Comparison of ENCODE assay signal across 1 cellular context in genomic region chr6:138773177-138774091, GRCh38.
A peak's percentile ranks its signal among the peaks of the same experiment; 100 is the strongest.
TF ChIP-seq lines count a peak whose summit lies in the region.

Gene CCDC28A (plus strand): TSS chr6:138773769. CDS start chr6:138776121, 2,352 bp downstream.

TF ChIP-seq in HepG2, 621 proteins besides CTCF, POLR2A, EP300 and RAD21 (continued from another document and continues in another):
- TF ChIP-seq, protein P1, sequence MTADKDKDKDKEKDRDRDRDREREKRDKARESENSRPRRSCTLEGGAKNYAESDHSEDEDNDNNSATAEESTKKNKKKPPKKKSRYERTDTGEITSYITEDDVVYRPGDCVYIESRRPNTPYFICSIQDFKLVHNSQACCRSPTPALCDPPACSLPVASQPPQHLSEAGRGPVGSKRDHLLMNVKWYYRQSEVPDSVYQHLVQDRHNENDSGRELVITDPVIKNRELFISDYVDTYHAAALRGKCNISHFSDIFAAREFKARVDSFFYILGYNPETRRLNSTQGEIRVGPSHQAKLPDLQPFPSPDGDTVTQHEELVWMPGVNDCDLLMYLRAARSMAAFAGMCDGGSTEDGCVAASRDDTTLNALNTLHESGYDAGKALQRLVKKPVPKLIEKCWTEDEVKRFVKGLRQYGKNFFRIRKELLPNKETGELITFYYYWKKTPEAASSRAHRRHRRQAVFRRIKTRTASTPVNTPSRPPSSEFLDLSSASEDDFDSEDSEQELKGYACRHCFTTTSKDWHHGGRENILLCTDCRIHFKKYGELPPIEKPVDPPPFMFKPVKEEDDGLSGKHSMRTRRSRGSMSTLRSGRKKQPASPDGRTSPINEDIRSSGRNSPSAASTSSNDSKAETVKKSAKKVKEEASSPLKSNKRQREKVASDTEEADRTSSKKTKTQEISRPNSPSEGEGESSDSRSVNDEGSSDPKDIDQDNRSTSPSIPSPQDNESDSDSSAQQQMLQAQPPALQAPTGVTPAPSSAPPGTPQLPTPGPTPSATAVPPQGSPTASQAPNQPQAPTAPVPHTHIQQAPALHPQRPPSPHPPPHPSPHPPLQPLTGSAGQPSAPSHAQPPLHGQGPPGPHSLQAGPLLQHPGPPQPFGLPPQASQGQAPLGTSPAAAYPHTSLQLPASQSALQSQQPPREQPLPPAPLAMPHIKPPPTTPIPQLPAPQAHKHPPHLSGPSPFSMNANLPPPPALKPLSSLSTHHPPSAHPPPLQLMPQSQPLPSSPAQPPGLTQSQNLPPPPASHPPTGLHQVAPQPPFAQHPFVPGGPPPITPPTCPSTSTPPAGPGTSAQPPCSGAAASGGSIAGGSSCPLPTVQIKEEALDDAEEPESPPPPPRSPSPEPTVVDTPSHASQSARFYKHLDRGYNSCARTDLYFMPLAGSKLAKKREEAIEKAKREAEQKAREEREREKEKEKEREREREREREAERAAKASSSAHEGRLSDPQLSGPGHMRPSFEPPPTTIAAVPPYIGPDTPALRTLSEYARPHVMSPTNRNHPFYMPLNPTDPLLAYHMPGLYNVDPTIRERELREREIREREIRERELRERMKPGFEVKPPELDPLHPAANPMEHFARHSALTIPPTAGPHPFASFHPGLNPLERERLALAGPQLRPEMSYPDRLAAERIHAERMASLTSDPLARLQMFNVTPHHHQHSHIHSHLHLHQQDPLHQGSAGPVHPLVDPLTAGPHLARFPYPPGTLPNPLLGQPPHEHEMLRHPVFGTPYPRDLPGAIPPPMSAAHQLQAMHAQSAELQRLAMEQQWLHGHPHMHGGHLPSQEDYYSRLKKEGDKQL (CRISPR knock-in tag; IDR thresholded peaks at IDR 0.05; ENCODE audit: low read depth) = no peak; the same call in 1 of the 2 replicates
- TF ChIP-seq MATR3 (CRISPR knock-in tag; IDR thresholded peaks at IDR 0.05) (no peak), ZNF274 (CRISPR knock-in tag; IDR thresholded peaks at IDR 0.05) (0 out of 2 replicates have a peak, but pooled peaks have one; percentile 56), NBN (conservative IDR thresholded peaks at IDR 0.05) (no peak), ZFP37 (CRISPR knock-in tag; IDR thresholded peaks at IDR 0.05; ENCODE audit: borderline replicate concordance) (peak; percentile 85; the same call in 1 of the 2 replicates), ZNF609 (CRISPR knock-in tag; IDR thresholded peaks at IDR 0.05; ENCODE audit: borderline replicate concordance) (peak; percentile 28; the same call in 1 of the 2 replicates), ZFP36L1 (CRISPR knock-in tag; IDR thresholded peaks at IDR 0.05) (0 out of 2 replicates have a peak, but pooled peaks have one; percentile 63), GMEB1 (CRISPR knock-in tag; IDR thresholded peaks at IDR 0.05; ENCODE audit: borderline replicate concordance) (peak; percentile 79; the same call in 1 of the 2 replicates), ARHGAP35 (CRISPR knock-in tag; IDR thresholded peaks at IDR 0.05; ENCODE audit: borderline replicate concordance) (0 out of 2 replicates have a peak, but pooled peaks have one; percentile 47), ZBTB40 (IDR thresholded peaks at IDR 0.05) (peak; percentile 65), ZBTB40 (CRISPR knock-in tag; IDR thresholded peaks at IDR 0.05) (peak; percentile 76; the same call in 1 of the 2 replicates), SMAD3 (CRISPR knock-in tag; IDR thresholded peaks at IDR 0.05) (0 out of 2 replicates have a peak, but pooled peaks have one; percentile 52), SMYD3 (CRISPR knock-in tag; IDR thresholded peaks at IDR 0.05) (no peak), ZNF101 (CRISPR knock-in tag; IDR thresholded peaks at IDR 0.05; ENCODE audit: borderline replicate concordance, low read depth) (no peak), ZBTB21 (CRISPR knock-in tag; IDR thresholded peaks at IDR 0.05) (peak; percentile 56; the same call in 1 of the 2 replicates), ZNF143 (CRISPR knock-in tag; IDR thresholded peaks at IDR 0.05) (peak; percentile 94), SIX1 (CRISPR knock-in tag; IDR thresholded peaks at IDR 0.05; ENCODE audit: borderline replicate concordance) (peak; percentile 39; the same call in 1 of the 2 replicates), KAT2B (IDR thresholded peaks at IDR 0.05; ENCODE audit: borderline replicate concordance, low read depth, low read length) (no peak), ZNF605 (CRISPR knock-in tag; IDR thresholded peaks at IDR 0.05) (peak; percentile 90), TP53 (CRISPR knock-in tag; conservative IDR thresholded peaks at IDR 0.05) (peak; percentile 38; the same call in 1 of the 2 replicates), PHF20 (CRISPR knock-in tag; IDR thresholded peaks at IDR 0.05) (peak; percentile 83), RFX5 (IDR thresholded peaks at IDR 0.05; ENCODE audit: low read depth, low read length) (peak; percentile 12), ZNF264 (CRISPR knock-in tag; IDR thresholded peaks at IDR 0.05) (peak; percentile 45; the same call in 1 of the 2 replicates)
- TF ChIP-seq, protein P2, sequence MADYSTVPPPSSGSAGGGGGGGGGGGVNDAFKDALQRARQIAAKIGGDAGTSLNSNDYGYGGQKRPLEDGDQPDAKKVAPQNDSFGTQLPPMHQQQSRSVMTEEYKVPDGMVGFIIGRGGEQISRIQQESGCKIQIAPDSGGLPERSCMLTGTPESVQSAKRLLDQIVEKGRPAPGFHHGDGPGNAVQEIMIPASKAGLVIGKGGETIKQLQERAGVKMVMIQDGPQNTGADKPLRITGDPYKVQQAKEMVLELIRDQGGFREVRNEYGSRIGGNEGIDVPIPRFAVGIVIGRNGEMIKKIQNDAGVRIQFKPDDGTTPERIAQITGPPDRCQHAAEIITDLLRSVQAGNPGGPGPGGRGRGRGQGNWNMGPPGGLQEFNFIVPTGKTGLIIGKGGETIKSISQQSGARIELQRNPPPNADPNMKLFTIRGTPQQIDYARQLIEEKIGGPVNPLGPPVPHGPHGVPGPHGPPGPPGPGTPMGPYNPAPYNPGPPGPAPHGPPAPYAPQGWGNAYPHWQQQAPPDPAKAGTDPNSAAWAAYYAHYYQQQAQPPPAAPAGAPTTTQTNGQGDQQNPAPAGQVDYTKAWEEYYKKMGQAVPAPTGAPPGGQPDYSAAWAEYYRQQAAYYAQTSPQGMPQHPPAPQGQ (CRISPR knock-in tag; IDR thresholded peaks at IDR 0.05; ENCODE audit: borderline replicate concordance) = no peak
- TF ChIP-seq, protein P3, sequence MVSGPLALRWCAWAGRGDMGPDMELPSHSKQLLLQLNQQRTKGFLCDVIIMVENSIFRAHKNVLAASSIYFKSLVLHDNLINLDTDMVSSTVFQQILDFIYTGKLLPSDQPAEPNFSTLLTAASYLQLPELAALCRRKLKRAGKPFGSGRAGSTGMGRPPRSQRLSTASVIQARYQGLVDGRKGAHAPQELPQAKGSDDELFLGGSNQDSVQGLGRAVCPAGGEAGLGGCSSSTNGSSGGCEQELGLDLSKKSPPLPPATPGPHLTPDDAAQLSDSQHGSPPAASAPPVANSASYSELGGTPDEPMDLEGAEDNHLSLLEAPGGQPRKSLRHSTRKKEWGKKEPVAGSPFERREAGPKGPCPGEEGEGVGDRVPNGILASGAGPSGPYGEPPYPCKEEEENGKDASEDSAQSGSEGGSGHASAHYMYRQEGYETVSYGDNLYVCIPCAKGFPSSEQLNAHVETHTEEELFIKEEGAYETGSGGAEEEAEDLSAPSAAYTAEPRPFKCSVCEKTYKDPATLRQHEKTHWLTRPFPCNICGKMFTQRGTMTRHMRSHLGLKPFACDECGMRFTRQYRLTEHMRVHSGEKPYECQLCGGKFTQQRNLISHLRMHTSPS (CRISPR knock-in tag; IDR thresholded peaks at IDR 0.05; ENCODE audit: low read depth) = peak; percentile 63; the same call in 1 of the 2 replicates
